Comparison of ENCODE assay signal across 1 cellular context in genomic region chr3:188746291-188746783, GRCh38.
TF ChIP-seq lines count a peak whose summit lies in the region.

No MANE protein-coding gene starts in this region.

TF ChIP-seq in HepG2, 621 proteins besides CTCF, POLR2A, EP300 and RAD21 (continued from another document and continues in another):
- peak; percentile 98 for TF ChIP-seq HOMEZ (CRISPR knock-in tag; IDR thresholded peaks at IDR 0.05; ENCODE audit: low read depth)
- peak; percentile 97 for TF ChIP-seq ZNF703 (CRISPR knock-in tag; IDR thresholded peaks at IDR 0.05; ENCODE audit: borderline replicate concordance)
- TF ChIP-seq CHCHD3 (CRISPR knock-in tag; IDR thresholded peaks at IDR 0.05), result no peak
- TF ChIP-seq CBFB (CRISPR knock-in tag; IDR thresholded peaks at IDR 0.05), result peak; percentile 97
- TF ChIP-seq GFI1 (CRISPR knock-in tag; IDR thresholded peaks at IDR 0.05; ENCODE audit: borderline replicate concordance), result peak; percentile 94
- TF ChIP-seq CHD4 (IDR thresholded peaks at IDR 0.05; ENCODE audit: borderline replicate concordance, low read length), result no peak; the same call in 1 of the 2 replicates
- TF ChIP-seq FOXP1 (IDR thresholded peaks at IDR 0.05), result peak; percentile 89
- peak; percentile 98 for TF ChIP-seq FOXP1 (CRISPR knock-in tag; IDR thresholded peaks at IDR 0.05)
- no peak for TF ChIP-seq BCLAF1 (IDR thresholded peaks at IDR 0.05)
- no peak for TF ChIP-seq ZNF589 (CRISPR knock-in tag; conservative IDR thresholded peaks at IDR 0.05)
- no peak for TF ChIP-seq CBX1 (IDR thresholded peaks at IDR 0.05; ENCODE audit: low read depth)
- TF ChIP-seq ZBTB14 (CRISPR knock-in tag; IDR thresholded peaks at IDR 0.05), result no peak
- no peak for TF ChIP-seq ZNF562 (CRISPR knock-in tag; IDR thresholded peaks at IDR 0.05; ENCODE audit: borderline replicate concordance)
- TF ChIP-seq CBX2 (IDR thresholded peaks at IDR 0.05; ENCODE audit: low read depth, low read length), result no peak
- no peak for TF ChIP-seq CBX2 (CRISPR knock-in tag; IDR thresholded peaks at IDR 0.05; ENCODE audit: low read depth)
- TF ChIP-seq ZNF644 (CRISPR knock-in tag; IDR thresholded peaks at IDR 0.05; ENCODE audit: low read depth), result peak; percentile 62
- TF ChIP-seq ZNF383 (CRISPR knock-in tag; IDR thresholded peaks at IDR 0.05; ENCODE audit: borderline replicate concordance), result no peak
- no peak for TF ChIP-seq ATAD3A (CRISPR knock-in tag; IDR thresholded peaks at IDR 0.05)
- TF ChIP-seq ZNF280D (CRISPR knock-in tag; IDR thresholded peaks at IDR 0.05), result peak; percentile 96
- peak; percentile 100 for TF ChIP-seq ARID5B (CRISPR knock-in tag; IDR thresholded peaks at IDR 0.05)
- TF ChIP-seq ZBTB10 (CRISPR knock-in tag; IDR thresholded peaks at IDR 0.05; ENCODE audit: borderline replicate concordance), result peak; percentile 76; the same call in 1 of the 2 replicates
- peak; percentile 91 for TF ChIP-seq KDM6A (CRISPR knock-in tag; IDR thresholded peaks at IDR 0.05; ENCODE audit: low read depth)
- TF ChIP-seq SMARCE1 (IDR thresholded peaks at IDR 0.05; ENCODE audit: borderline replicate concordance), result peak; percentile 96; the same call in 1 of the 2 replicates
- TF ChIP-seq IRX3 (CRISPR knock-in tag; IDR thresholded peaks at IDR 0.05; ENCODE audit: borderline replicate concordance, low read depth), result no peak
- peak; percentile 100 for TF ChIP-seq HNF4G (IDR thresholded peaks at IDR 0.05; ENCODE audit: borderline replicate concordance, low read depth, low read length)
- peak; percentile 91 for TF ChIP-seq HNF4G (CRISPR knock-in tag; IDR thresholded peaks at IDR 0.05; ENCODE audit: borderline replicate concordance, low read depth)
- TF ChIP-seq SIN3A (IDR thresholded peaks at IDR 0.05; ENCODE audit: borderline replicate concordance, low read depth, low read length), result no peak
- no peak; the same call in 1 of the 2 replicates for TF ChIP-seq TOPORS (CRISPR knock-in tag; IDR thresholded peaks at IDR 0.05)
- TF ChIP-seq ZFP1 (CRISPR knock-in tag; IDR thresholded peaks at IDR 0.05), result peak; percentile 92
- TF ChIP-seq ZNF512B (CRISPR knock-in tag; IDR thresholded peaks at IDR 0.05; ENCODE audit: borderline replicate concordance), result 0 out of 2 replicates have a peak, but pooled peaks have one; percentile 69
- no peak for TF ChIP-seq ZNF674 (CRISPR knock-in tag; IDR thresholded peaks at IDR 0.05; ENCODE audit: low read depth)
- TF ChIP-seq ZNF777 (CRISPR knock-in tag; IDR thresholded peaks at IDR 0.05), result no peak
- no peak; the same call in 1 of the 2 replicates for TF ChIP-seq AHR (CRISPR knock-in tag; IDR thresholded peaks at IDR 0.05)
- no peak for TF ChIP-seq NFYB (CRISPR knock-in tag; IDR thresholded peaks at IDR 0.05)
- TF ChIP-seq MAFK (conservative IDR thresholded peaks at IDR 0.05 in 1 of 2, IDR thresholded peaks at IDR 0.05 in 1 of 2; ENCODE audit: low read length in 2 of 2), result peak in 1 of 2 experiments; percentile 76; a peak in 3 of 4 replicates
- no peak for TF ChIP-seq FUBP1 (CRISPR knock-in tag; IDR thresholded peaks at IDR 0.05; ENCODE audit: borderline replicate concordance)
- peak; percentile 99 for TF ChIP-seq TBX3 (IDR thresholded peaks at IDR 0.05; ENCODE audit: borderline replicate concordance)
- no peak for TF ChIP-seq IRF1 (CRISPR knock-in tag; IDR thresholded peaks at IDR 0.05; ENCODE audit: low read depth)
- TF ChIP-seq TEAD2 (CRISPR knock-in tag; IDR thresholded peaks at IDR 0.05), result 0 out of 2 replicates have a peak, but pooled peaks have one; percentile 51
